Comparison of ENCODE assay signal across 16 cellular contexts in the genomic region with DNA sequence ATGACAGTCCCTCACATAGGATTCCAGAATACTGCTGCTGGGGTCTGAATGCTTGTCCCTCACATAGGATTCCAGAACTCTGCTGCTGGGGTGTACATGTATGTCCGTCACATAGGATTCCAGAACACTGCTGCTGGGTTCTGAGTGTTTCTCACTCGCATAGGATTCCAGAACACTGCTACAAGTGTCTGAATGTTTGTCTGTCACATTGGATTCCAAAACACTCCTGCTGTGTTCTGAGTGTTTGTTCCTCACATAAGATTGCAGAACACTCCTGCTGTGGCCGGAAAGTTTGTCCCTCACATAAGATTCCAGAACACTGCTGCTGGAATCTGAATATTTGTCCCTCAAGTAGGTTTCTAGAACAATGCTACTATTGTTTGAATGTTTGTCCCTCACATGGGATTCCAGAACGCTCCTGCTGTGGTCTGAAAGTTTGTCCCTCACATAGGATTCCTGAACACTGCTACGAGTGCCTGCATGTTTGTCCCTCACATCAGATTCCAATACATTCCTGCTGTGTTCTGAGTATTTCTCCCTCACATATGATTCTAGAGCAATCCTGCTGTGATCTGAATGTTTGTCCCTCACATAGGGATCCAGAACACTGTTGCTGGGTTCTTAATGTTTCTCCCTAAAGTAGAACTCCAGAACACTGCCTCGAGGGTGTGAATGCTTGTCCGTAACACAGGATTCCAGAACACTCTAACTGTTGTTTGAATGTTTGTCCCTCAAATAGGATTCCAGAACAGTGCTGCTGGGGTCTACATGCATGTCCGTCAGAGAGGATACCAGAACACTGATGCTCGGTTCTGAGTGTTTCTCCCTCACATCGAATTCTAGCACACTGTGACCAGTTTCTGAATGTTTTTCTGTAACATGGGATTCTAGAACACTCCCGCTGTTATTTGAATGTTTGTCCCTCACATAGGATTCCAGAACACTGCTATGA.
DNase-seq lines count a peak whose midpoint lies in the region; ATAC-seq and TF ChIP-seq lines count a peak whose summit lies in the region.
"Had no signal": no experiment of that assay in that cellular context is flagged by ENCODE, and none has a peak within 500 bp of the region (broad histone marks: within the 10 kb centered on the region; RNA-seq: fewer than 3 reads in every experiment).

No MANE protein-coding gene starts in this region.

- H3K4me3 ChIP-seq in mesendoderm (ENCODE audit: low read length) (peak overlapping the region; percentile 25), upper lobe of right lung (no peak overlapping the region), WERI-Rb-1 (ENCODE audit: low read depth, low read length) (no peak overlapping the region)

- no peak overlapping the region for H2AK5ac ChIP-seq in mesendoderm (ENCODE audit: low read length)

- TF ChIP-seq CTCF in upper lobe of right lung (IDR thresholded peaks at IDR 0.05) = no peak
- TF ChIP-seq CTCF in WERI-Rb-1 (IDR thresholded peaks at IDR 0.05; ENCODE audit: low read depth, low read length) = no peak

- intact Hi-C loops in left ventricle myocardium superior (cut with micrococcal nuclease) = no loop called here
- intact Hi-C loops in left cardiac atrium (cut with DNase I) = no loop called here
- intact Hi-C loops in upper lobe of right lung (cut with DNase I) = no loop called here

- no peak overlapping the region for H2BK120ac ChIP-seq in mesendoderm (ENCODE audit: low read depth, low read length)

- H3K36me3 ChIP-seq in mesendoderm (ENCODE audit: control insufficient read depth, insufficient read depth, low read length) (no peaks in the 10 kb centered on the region), upper lobe of right lung (no peaks in the 10 kb centered on the region), WERI-Rb-1 (no peaks in the 10 kb centered on the region)
- H3K36me3 ChIP-seq: BE2C had no signal

- H3K4ac ChIP-seq in mesendoderm (ENCODE audit: low read depth, low read length) = no peak overlapping the region

- H3K79me1 ChIP-seq in mesendoderm (ENCODE audit: low read length) = no peaks in the 10 kb centered on the region

- H4K8ac ChIP-seq in mesendoderm (ENCODE audit: low read depth, low read length) = no peak overlapping the region

- H3K56ac ChIP-seq in mesendoderm (ENCODE audit: low read length) = no peak overlapping the region

- H3K4me1 ChIP-seq in mesendoderm (ENCODE audit: control insufficient read depth, low read depth, low read length) (no peaks in the 10 kb centered on the region), upper lobe of right lung (no peaks in the 10 kb centered on the region)
- H3K4me1 ChIP-seq: BE2C had no signal

- H3K23ac ChIP-seq in mesendoderm (ENCODE audit: low read length) = no peak overlapping the region

- peaks cover 3% of the 10 kb centered on the region for H3K27me3 ChIP-seq in mesendoderm (ENCODE audit: insufficient read depth, low read length, poor library complexity)
- H3K27me3 ChIP-seq in upper lobe of right lung = no peaks in the 10 kb centered on the region
- peaks cover 50% of the 10 kb centered on the region for H3K27me3 ChIP-seq in WERI-Rb-1 (ENCODE audit: insufficient read depth, low read depth, severe bottlenecking)
- H3K27me3 ChIP-seq: BE2C had no signal

- DNase-seq in left ventricle myocardium superior (no peak), left cardiac atrium (no peak), dedifferentiated amniotic fluid mesenchymal stem cell (ENCODE audit: extremely low spot score) (peak; percentile 14), mesendoderm (no peak), upper lobe of right lung (no peak), SIG-M5 (lab: John Stamatoyannopoulos, UW) (no peak), WERI-Rb-1 (no peak)
- DNase-seq: BE2C; CD4-positive, alpha-beta memory T cell; DMS153; DND-41; GDM1; HCEC 1CT; HFFc6 had no signal

- no peak overlapping the region for H3K4me2 ChIP-seq in mesendoderm (ENCODE audit: low read length)

- H4K5ac ChIP-seq in mesendoderm (ENCODE audit: low read length) = no peak overlapping the region

- H3K18ac ChIP-seq in mesendoderm (ENCODE audit: low read length) = no peak overlapping the region

- no peak overlapping the region for H2BK5ac ChIP-seq in mesendoderm (ENCODE audit: low read length)

- H3K9me3 ChIP-seq in upper lobe of right lung (peaks cover 58% of the 10 kb centered on the region), WERI-Rb-1 (ENCODE audit: severe bottlenecking) (peaks cover 9% of the 10 kb centered on the region)

- H3K27ac ChIP-seq in mesendoderm (ENCODE audit: low read depth, low read length) = peak overlapping the region; percentile 14
- H3K27ac ChIP-seq in upper lobe of right lung = no peak overlapping the region
- H3K27ac ChIP-seq in WERI-Rb-1 = no peak overlapping the region
- H3K27ac ChIP-seq: C4-2B had no signal

- WGBS in mesendoderm (ENCODE audit: extremely low coverage, insufficient coverage, low lambda C conversion rate) = no CpG with 5 or more reads among the region's 11 CpGs

- ATAC-seq in left ventricle myocardium superior (peak; percentile 11), left cardiac atrium (no peak), upper lobe of right lung (peak; percentile 5), GM21528 (IDR thresholded peaks at IDR 0.05; ENCODE audit: low FRiP score, unreplicated experiment) (no peak)

- no peak overlapping the region for H2BK15ac ChIP-seq in mesendoderm (replicated peaks; ENCODE audit: low read depth)

- H3K9ac ChIP-seq in mesendoderm (ENCODE audit: low read length) = no peak overlapping the region

- no peaks in the 10 kb centered on the region for H3K79me2 ChIP-seq in mesendoderm (ENCODE audit: control insufficient read depth, insufficient read depth, low read length)

Comparison
In these comparisons a context has a peak if more than half of its experiments do, and no peak if none do; other contexts are left out.
1. ATAC-seq: peak in left ventricle myocardium superior (single experiment) and upper lobe of right lung (single experiment); none in left cardiac atrium (0 of 2) and GM21528 (single experiment).